8 cellular contexts compared by ENCODE assay signal in genomic region chr1:155051342-155051776, GRCh38. TPM values are rescaled to one million over a fixed set of nuclear protein-coding genes. Genes with fewer than 3 reads are reported as not detected.
DNase-seq lines count a peak whose midpoint lies in the region; ATAC-seq, FAIRE-seq and TF ChIP-seq lines count a peak whose summit lies in the region.

No MANE protein-coding gene starts in this region.

- no peak overlapping the region for H3K27ac Mint-ChIP-seq in Caco-2 (ENCODE audit: unreplicated experiment)
- no peak overlapping the region for H3K27ac Mint-ChIP-seq in astrocyte (ENCODE audit: unreplicated experiment)

- H3K27me3 Mint-ChIP-seq in Caco-2 (ENCODE audit: insufficient read depth, unreplicated experiment) = no peaks in the 10 kb centered on the region
- H3K27me3 Mint-ChIP-seq in astrocyte (ENCODE audit: low read depth, unreplicated experiment) = no peaks in the 10 kb centered on the region

- peak; percentile 7 for ATAC-seq in HG03025 (IDR thresholded peaks at IDR 0.05; ENCODE audit: low FRiP score, unreplicated experiment)
- peak; percentile 3 for ATAC-seq in left lobe of liver

- H4K20me1 ChIP-seq in astrocyte (ENCODE audit: insufficient read depth, low read length) = peaks cover 6% of the 10 kb centered on the region

- H3K4me3 ChIP-seq in Caco-2 (ENCODE audit: low read depth, low read length) = peak overlapping the region; percentile 61
- H3K4me3 ChIP-seq in astrocyte (ENCODE audit: insufficient read depth, low read depth, low read length) = peak overlapping the region; percentile 70
- H3K4me3 ChIP-seq in thyroid gland (replicated peaks in 1 of 3) = peak overlapping the region; percentile 54 to 56 (median 55)

- no peak for DNase-seq in Caco-2
- DNase-seq in astrocyte (ENCODE audit: low read depth) = no peak
- DNase-seq in left lobe of liver (ENCODE audit: low spot score) = no peak
- DNase-seq in thyroid gland = no peak
- DNase-seq in H54 (ENCODE audit: insufficient read length, low spot score) = no peak
- DNase-seq in GDM1 (lab: John Stamatoyannopoulos, UW) = no peak
- no peak for DNase-seq in ureter (ENCODE audit: low spot score)

- TF ChIP-seq CTCF in Caco-2 (IDR thresholded peaks at IDR 0.05; ENCODE audit: insufficient read depth in 1 of 2, low read depth in 1 of 2, low read length in 1 of 2, severe bottlenecking in 1 of 2, unreplicated experiment in 1 of 2) (no peak), astrocyte (IDR thresholded peaks at IDR 0.05; ENCODE audit: insufficient read depth, low read depth, low read length) (no peak), thyroid gland (IDR thresholded peaks at IDR 0.05) (no peak)

- H3K9me3 Mint-ChIP-seq in Caco-2 (ENCODE audit: unreplicated experiment) (no peaks in the 10 kb centered on the region), astrocyte (ENCODE audit: unreplicated experiment) (no peaks in the 10 kb centered on the region)

- H3K4me1 Mint-ChIP-seq in Caco-2 (ENCODE audit: low read depth, unreplicated experiment) (peaks cover 19% of the 10 kb centered on the region), astrocyte (ENCODE audit: low read depth, unreplicated experiment) (peaks cover 20% of the 10 kb centered on the region)

- H3K9ac ChIP-seq in astrocyte (ENCODE audit: low read length) = peak overlapping the region; percentile 72

- no TSS peak for BruUV-seq in Caco-2 (replicated peaks; lab: Mats Ljungman, UMichigan)

- CTCF ChIA-PET in Caco-2 (lab: Charles Lee) = interaction anchor here (0.6 to 1.8 kb wide), 21 partner anchors 8 to 444 kb away, joined by 3 to 21 read pairs (median 5); partner anchors contain the start of genes EFNA4, FLAD1, KRTCAP2 and PMVK

- H3K4me3 Mint-ChIP-seq in Caco-2 (ENCODE audit: unreplicated experiment) (peak overlapping the region; percentile 88), astrocyte (ENCODE audit: unreplicated experiment) (peak overlapping the region; percentile 79)

- H3K36me3 ChIP-seq in Caco-2 (ENCODE audit: control insufficient read depth, insufficient read depth, low read length) (no peaks in the 10 kb centered on the region), astrocyte (ENCODE audit: insufficient read depth, low read length) (no peaks in the 10 kb centered on the region), thyroid gland (peaks cover 0 to 6% of the 10 kb centered on the region in 2 donors)

- TF ChIP-seq POLR2A in thyroid gland (IDR thresholded peaks at IDR 0.05) (peak; percentile 41 to 62), H54 (IDR thresholded peaks at IDR 0.05; ENCODE audit: low read depth, low read length) (no peak)

- POLR2A ChIA-PET in Caco-2 (lab: Charles Lee) = interaction anchor here (0.5 to 1.0 kb wide), 5 partner anchors 8 to 115 kb away, joined by 3 to 9 read pairs (median 5); partner anchors contain the start of gene PMVK

- WGBS in thyroid gland, 2 donors = 0 to 1% methylated on average over 6 to 15 of the region's 31 CpGs

- H3K27ac ChIP-seq in astrocyte (ENCODE audit: low read depth, low read length) = peak overlapping the region; percentile 18
- peak overlapping the region; percentile 67 to 73 (median 68) for H3K27ac ChIP-seq in thyroid gland

- H3K36me3 Mint-ChIP-seq in Caco-2 (ENCODE audit: insufficient read depth, unreplicated experiment) (peaks cover 6% of the 10 kb centered on the region), astrocyte (ENCODE audit: low read depth, unreplicated experiment) (peaks cover 8% of the 10 kb centered on the region)

- H3K9me3 ChIP-seq in Caco-2 = no peaks in the 10 kb centered on the region
- H3K9me3 ChIP-seq in astrocyte (ENCODE audit: insufficient read depth, low read depth, low read length) = no peaks in the 10 kb centered on the region
- no peaks in the 10 kb centered on the region for H3K9me3 ChIP-seq in thyroid gland

- peak overlapping the region; percentile 93 for H2AFZ ChIP-seq in astrocyte (ENCODE audit: low read depth, low read length)

- no peaks in the 10 kb centered on the region for H3K79me2 ChIP-seq in astrocyte (ENCODE audit: insufficient read depth, low read length)

- intact Hi-C loops in Caco-2 (cut with micrococcal nuclease; ENCODE audit: unreplicated experiment) (loop anchor here (2.0 kb wide), 1 partner anchor 35 kb away; no protein-coding TSS in a partner anchor), thyroid gland (cut with DNase I) (loop anchor here (5.0 kb wide), 1 partner anchor 79 kb away; the partner anchor contains the start of genes CKS1B and SHC1)

- peak overlapping the region; percentile 93 for H3K4me2 ChIP-seq in astrocyte (ENCODE audit: low read length)

- FAIRE-seq in astrocyte (lab: Jason Lieb, UNC) = no peak
- FAIRE-seq in H54 (lab: Jason Lieb, UNC) = no peak

- H3K4me1 ChIP-seq in Caco-2 = peaks cover 20% of the 10 kb centered on the region
- H3K4me1 ChIP-seq in astrocyte (ENCODE audit: insufficient read depth, low read length) = peaks cover 22% of the 10 kb centered on the region
- peaks cover 9 to 28% of the 10 kb centered on the region in 2 donors for H3K4me1 ChIP-seq in thyroid gland

- H3K27me3 ChIP-seq in Caco-2 (replicated peaks; ENCODE audit: control insufficient read depth, insufficient read depth, low read length) (no peaks in the 10 kb centered on the region), astrocyte (ENCODE audit: insufficient read depth, low read length) (no peaks in the 10 kb centered on the region), thyroid gland (no peaks in the 10 kb centered on the region)

RNA-seq across cellular contexts. Expression of gene ADAM15, which starts 0.2 kb away (rescaled TPM):
- total RNA-seq in Caco-2 (2022) (44.0 and 48.2 TPM in 2 replicates), astrocyte (66.8 and 68.3 TPM in 2 replicates), left lobe of liver (21.4 TPM), thyroid gland (10 to 100 TPM; 51.3 to 75.5 (median 65.6) TPM), ureter (152 TPM)

RNA-seq across cellular contexts. Expression of gene EFNA4, which starts 12.2 kb away (rescaled TPM):
- total RNA-seq in Caco-2 (2022) (13.8 and 16.0 TPM in 2 replicates), astrocyte (11.8 TPM in 2 replicates), left lobe of liver (3.3 TPM), thyroid gland (10 to 100 TPM in 2 of 4 donors, 1 to 10 TPM in 2; 7.5 to 13.1 (median 9.9) TPM), ureter (11.2 TPM)

RNA-seq across cellular contexts. Expression of gene DCST1, which starts 17.7 kb away (rescaled TPM):
- total RNA-seq in Caco-2 (2022) = 0.32 TPM in 1 of 2 replicates, not detected in the other
- total RNA-seq in astrocyte = not detected in 2 replicates
- 0.13 TPM for total RNA-seq in left lobe of liver
- total RNA-seq in thyroid gland = under 1 TPM in 1 of 4 donors, not detected in 3; 0.24 TPM
- total RNA-seq in ureter = not detected

RNA-seq across cellular contexts. Expression of gene DCST2, which starts 17.8 kb away (rescaled TPM):
- total RNA-seq in Caco-2 (2022) (0.26 and 0.61 TPM in 2 replicates), astrocyte (0.34 and 0.36 TPM in 2 replicates), left lobe of liver (1.4 TPM), thyroid gland (1 to 10 TPM in 1 of 4 donors, under 1 TPM in 2, not detected in 1; 0.33 to 4.2 (median 0.50) TPM), ureter (1.2 TPM)

RNA-seq across cellular contexts. Expression of gene EFNA3, which starts 27.3 kb away (rescaled TPM):
- total RNA-seq in Caco-2 (2022) (3.4 and 3.5 TPM in 2 replicates), astrocyte (2.9 and 3.4 TPM in 2 replicates), left lobe of liver (0.43 TPM), thyroid gland (1 to 10 TPM; 1.2 to 2.9 (median 2.0) TPM), ureter (1.1 TPM)
